20 cellular contexts compared by ENCODE assay signal in genomic region chr3:159751754-159752153, GRCh38.
"Had no signal": no experiment of that assay in that cellular context is flagged by ENCODE, and none has a peak within 500 bp of the region (broad histone marks: within the 10 kb centered on the region; RNA-seq: fewer than 3 reads in every experiment).

No MANE protein-coding gene starts in this region.

- H3K36me3 ChIP-seq: esophagus squamous epithelium, lower lobe of right lung, thyroid gland had no signal

- H3K79me2 ChIP-seq: hepatocyte had no signal

- H2AFZ ChIP-seq: hepatocyte had no signal

- H3K4me3 Mint-ChIP-seq: activated CD4-positive, alpha-beta T cell treated with anti-CD3 and anti-CD28 coated beads, Interleukin-2, amount 10 ng/mL, durations not matched to agents 7 days and 5 days; activated CD8-positive, alpha-beta T cell treated with anti-CD3 and anti-CD28 coated beads, Interleukin-2, amount 10 ng/mL, durations not matched to agents 7 days and 5 days; activated naive CD4-positive, alpha-beta T cell treated with anti-CD3 and anti-CD28 coated beads, Interleukin-2, amount 10 ng/mL, durations not matched to agents 7 days and 5 days; activated naive CD8-positive, alpha-beta T cell treated with anti-CD3 and anti-CD28 coated beads, Interleukin-2, amount 50 U/mL, for 24 hours; activated T-cell treated with anti-CD3 and anti-CD28 coated beads, Interleukin-2, amount 50 U/mL, for 24 hours; brain; central memory CD8-positive, alpha-beta T cell; nephron had no signal

- H3K4me3 ChIP-seq: coronary artery, esophagus squamous epithelium, hepatocyte, lower lobe of right lung, thyroid gland had no signal

- H3K27me3 Mint-ChIP-seq: activated CD4-positive, alpha-beta T cell treated with anti-CD3 and anti-CD28 coated beads, Interleukin-2, amount 10 ng/mL, durations not matched to agents 7 days and 5 days; activated naive CD4-positive, alpha-beta T cell treated with anti-CD3 and anti-CD28 coated beads, Interleukin-2, amount 10 ng/mL, durations not matched to agents 7 days and 5 days; activated T-cell treated with anti-CD3 and anti-CD28 coated beads, Interleukin-2, amount 50 U/mL, for 24 hours; brain had no signal

- H3K4me1 Mint-ChIP-seq: activated CD4-positive, alpha-beta T cell treated with anti-CD3 and anti-CD28 coated beads, Interleukin-2, amount 10 ng/mL, durations not matched to agents 7 days and 5 days; activated naive CD4-positive, alpha-beta T cell treated with anti-CD3 and anti-CD28 coated beads, Interleukin-2, amount 10 ng/mL, durations not matched to agents 7 days and 5 days; activated naive CD8-positive, alpha-beta T cell treated with anti-CD3 and anti-CD28 coated beads, Interleukin-2, amount 50 U/mL, for 24 hours; brain; central memory CD8-positive, alpha-beta T cell; nephron had no signal

- H3K9me3 Mint-ChIP-seq: activated naive CD4-positive, alpha-beta T cell treated with anti-CD3 and anti-CD28 coated beads, Interleukin-2, amount 10 ng/mL, durations not matched to agents 7 days and 5 days had no signal

- H3K27ac Mint-ChIP-seq: activated CD4-positive, alpha-beta T cell treated with anti-CD3 and anti-CD28 coated beads, Interleukin-2, amount 10 ng/mL, durations not matched to agents 7 days and 5 days; activated CD8-positive, alpha-beta T cell treated with anti-CD3 and anti-CD28 coated beads, Interleukin-2, amount 10 ng/mL, durations not matched to agents 7 days and 5 days; activated naive CD4-positive, alpha-beta T cell treated with anti-CD3 and anti-CD28 coated beads, Interleukin-2, amount 10 ng/mL, durations not matched to agents 7 days and 5 days; activated naive CD8-positive, alpha-beta T cell treated with anti-CD3 and anti-CD28 coated beads, Interleukin-2, amount 50 U/mL, for 24 hours; activated T-cell treated with anti-CD3 and anti-CD28 coated beads, Interleukin-2, amount 50 U/mL, for 24 hours; brain had no signal

- H3K27me3 ChIP-seq: hepatocyte, thyroid gland had no signal

- H3K36me3 Mint-ChIP-seq: activated naive CD4-positive, alpha-beta T cell treated with anti-CD3 and anti-CD28 coated beads, Interleukin-2, amount 10 ng/mL, durations not matched to agents 7 days and 5 days; brain had no signal

- H3K9me3 ChIP-seq: lower lobe of right lung, thyroid gland had no signal

- H3K4me1 ChIP-seq: esophagus squamous epithelium, lower lobe of right lung, thyroid gland had no signal

- ATAC-seq: activated CD4-positive, CD25-positive, alpha-beta regulatory T cell treated with anti-CD3 and anti-CD28 coated beads, Interleukin-2, amount 50 U/mL, for 24 hours; activated CD8-positive, alpha-beta T cell treated with anti-CD3 and anti-CD28 coated beads, Interleukin-2, amount 10 ng/mL, durations not matched to agents 7 days and 5 days; activated naive CD8-positive, alpha-beta T cell treated with anti-CD3 and anti-CD28 coated beads, Interleukin-2, amount 50 U/mL, for 24 hours; lower lobe of right lung had no signal

- DNase-seq: activated CD4-positive, alpha-beta T cell treated with anti-CD3 and anti-CD28 coated beads, Interleukin-2, amount 10 ng/mL, durations not matched to agents 7 days and 5 days; activated CD8-positive, alpha-beta T cell treated with anti-CD3 and anti-CD28 coated beads, Interleukin-2, amount 10 ng/mL, durations not matched to agents 7 days and 5 days; activated naive CD4-positive, alpha-beta T cell treated with anti-CD3 and anti-CD28 coated beads, Interleukin-2, amount 10 ng/mL, durations not matched to agents 7 days and 5 days; activated naive CD8-positive, alpha-beta T cell treated with anti-CD3 and anti-CD28 coated beads, Interleukin-2, amount 50 U/mL, for 24 hours; activated T-cell treated with anti-CD3 and anti-CD28 coated beads, Interleukin-2, amount 50 U/mL, for 24 hours; anterior cingulate cortex; effector CD4-positive, alpha-beta T cell; esophagus squamous epithelium; lower lobe of right lung; retina; stimulated activated CD4-positive, alpha-beta T cell treated with anti-CD3 and anti-CD28 coated beads, Interleukin-1b, Interleukin-23, amount 100 ng/mL, for 48 hours; stimulated activated naive CD4-positive, alpha-beta T cell treated with Interleukin-2 at 50 U/mL for 16 hours; T-helper 9 cell; thyroid gland had no signal

- H3K4me2 ChIP-seq: hepatocyte had no signal

- H3K27ac ChIP-seq: coronary artery, esophagus squamous epithelium, hepatocyte, lower lobe of right lung, thyroid gland had no signal
